ENCODE assay signal across 8 cellular contexts in the genomic region with DNA sequence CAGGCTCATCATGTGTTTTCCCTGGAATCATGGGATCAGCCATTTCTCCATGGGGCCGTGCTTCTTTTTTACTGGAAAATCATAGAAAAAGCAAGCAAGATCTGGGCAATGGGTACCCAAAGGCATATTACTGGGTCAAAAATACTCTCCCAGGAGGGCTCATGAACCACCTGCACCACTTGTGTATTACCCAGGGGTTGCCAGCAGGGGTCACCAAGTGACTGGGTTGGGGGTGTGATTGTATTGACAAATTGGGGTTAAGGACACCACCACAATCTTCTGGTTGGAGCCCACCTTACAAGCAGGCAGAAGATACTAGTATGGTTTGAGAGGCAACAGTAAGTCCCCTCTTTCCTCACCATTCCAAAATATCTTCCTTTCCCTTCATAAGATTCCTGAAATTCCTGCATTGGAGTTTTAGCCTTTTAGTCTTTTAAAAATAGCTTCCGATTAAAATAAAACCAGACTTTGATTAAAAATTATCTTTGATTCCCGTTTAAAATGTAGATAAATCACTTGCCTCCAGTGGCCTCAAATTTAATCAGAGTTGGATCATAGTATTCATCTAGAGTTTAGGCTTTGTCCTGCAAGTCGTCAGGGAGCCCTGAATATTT.
DNase-seq lines count a peak whose midpoint lies in the region; ATAC-seq lines count a peak whose summit lies in the region.

No MANE protein-coding gene starts in this region.

- no peak for ATAC-seq in activated CD4-positive, CD25-positive, alpha-beta regulatory T cell treated with anti-CD3 and anti-CD28 coated beads, Interleukin-2, amount 50 U/mL, for 24 hours
- ATAC-seq in HG02678 (IDR thresholded peaks at IDR 0.05; ENCODE audit: unreplicated experiment) = peak; percentile 67
- ATAC-seq in activated naive CD8-positive, alpha-beta T cell treated with anti-CD3 and anti-CD28 coated beads, Interleukin-2, amount 50 U/mL, for 24 hours = no peak
- ATAC-seq in activated T-helper 17 cell treated with anti-CD3 and anti-CD28 coated beads, Interleukin-2, amount 50 U/mL, for 72 hours (replicated peaks) = no peak

- H3K27ac Mint-ChIP-seq in activated naive CD8-positive, alpha-beta T cell treated with anti-CD3 and anti-CD28 coated beads, Interleukin-2, amount 50 U/mL, for 24 hours = no peak overlapping the region
- no peak overlapping the region for H3K27ac Mint-ChIP-seq in activated T-helper 17 cell treated with anti-CD3 and anti-CD28 coated beads, Interleukin-2, amount 50 U/mL, for 72 hours

- H3K27me3 ChIP-seq in NT2/D1 (ENCODE audit: insufficient read depth, insufficient read length) = no peaks in the 10 kb centered on the region

- H3K36me3 ChIP-seq in NT2/D1 (ENCODE audit: insufficient read depth, insufficient read length, low read length) = no peaks in the 10 kb centered on the region

- no peaks in the 10 kb centered on the region for H3K36me3 Mint-ChIP-seq in activated naive CD8-positive, alpha-beta T cell treated with anti-CD3 and anti-CD28 coated beads, Interleukin-2, amount 50 U/mL, for 24 hours (ENCODE audit: low read depth)
- H3K36me3 Mint-ChIP-seq in activated T-helper 17 cell treated with anti-CD3 and anti-CD28 coated beads, Interleukin-2, amount 50 U/mL, for 72 hours (ENCODE audit: low read depth) = no peaks in the 10 kb centered on the region

- H3K9ac ChIP-seq in NT2/D1 (ENCODE audit: insufficient read length, low read depth) = no peak overlapping the region

- no peaks in the 10 kb centered on the region for H3K9me3 ChIP-seq in NT2/D1 (ENCODE audit: insufficient read depth, low read length)

- H3K4me1 ChIP-seq in NT2/D1 (ENCODE audit: insufficient read depth, insufficient read length) = no peaks in the 10 kb centered on the region

- no peak overlapping the region for H3K4me3 Mint-ChIP-seq in activated naive CD8-positive, alpha-beta T cell treated with anti-CD3 and anti-CD28 coated beads, Interleukin-2, amount 50 U/mL, for 24 hours
- no peak overlapping the region for H3K4me3 Mint-ChIP-seq in activated T-helper 17 cell treated with anti-CD3 and anti-CD28 coated beads, Interleukin-2, amount 50 U/mL, for 72 hours

- peaks cover 26% of the 10 kb centered on the region for H3K27me3 Mint-ChIP-seq in activated naive CD8-positive, alpha-beta T cell treated with anti-CD3 and anti-CD28 coated beads, Interleukin-2, amount 50 U/mL, for 24 hours
- peaks cover 30% of the 10 kb centered on the region for H3K27me3 Mint-ChIP-seq in activated T-helper 17 cell treated with anti-CD3 and anti-CD28 coated beads, Interleukin-2, amount 50 U/mL, for 72 hours

- peak; percentile 35 for DNase-seq in activated CD4-positive, CD25-positive, alpha-beta regulatory T cell treated with anti-CD3 and anti-CD28 coated beads, Interleukin-2, amount 50 U/mL, for 72 hours
- DNase-seq in NT2/D1 (ENCODE audit: low read depth, low spot score) = peak; percentile 35
- DNase-seq in activated naive CD8-positive, alpha-beta T cell treated with anti-CD3 and anti-CD28 coated beads, Interleukin-2, amount 50 U/mL, for 24 hours = peak; percentile 54
- peak; percentile 16 for DNase-seq in iPS DF 4.7 (ENCODE audit: extremely low read depth, low spot score)
- peak; percentile 9 to 41 (median 20) for DNase-seq in stimulated activated CD4-positive, alpha-beta T cell treated with anti-CD3 and anti-CD28 coated beads, TNF-alpha, amount 100 ng/mL, for 24 hours (ENCODE audit: low read depth in 3 of 3)

- no peaks in the 10 kb centered on the region for H3K9me3 Mint-ChIP-seq in activated naive CD8-positive, alpha-beta T cell treated with anti-CD3 and anti-CD28 coated beads, Interleukin-2, amount 50 U/mL, for 24 hours
- H3K9me3 Mint-ChIP-seq in activated T-helper 17 cell treated with anti-CD3 and anti-CD28 coated beads, Interleukin-2, amount 50 U/mL, for 72 hours = no peaks in the 10 kb centered on the region

- H3K4me3 ChIP-seq in NT2/D1 (ENCODE audit: insufficient read length, low read depth) = no peak overlapping the region

- H3K4me1 Mint-ChIP-seq in activated naive CD8-positive, alpha-beta T cell treated with anti-CD3 and anti-CD28 coated beads, Interleukin-2, amount 50 U/mL, for 24 hours = no peaks in the 10 kb centered on the region
- no peaks in the 10 kb centered on the region for H3K4me1 Mint-ChIP-seq in activated T-helper 17 cell treated with anti-CD3 and anti-CD28 coated beads, Interleukin-2, amount 50 U/mL, for 72 hours
